Comparison of ENCODE assay signal across 10 cellular contexts in genomic region chr6:125913864-125914351, GRCh38. TPM values are rescaled to one million over a fixed set of nuclear protein-coding genes. Genes with fewer than 3 reads are reported as not detected.
A peak's percentile ranks its signal among the peaks of the same experiment; 100 is the strongest.
DNase-seq lines count a peak whose midpoint lies in the region; ATAC-seq, FAIRE-seq and TF ChIP-seq lines count a peak whose summit lies in the region.
"Had no signal": no experiment of that assay in that cellular context is flagged by ENCODE, and none has a peak within 500 bp of the region (broad histone marks: within the 10 kb centered on the region; RNA-seq: fewer than 3 reads in every experiment).

No MANE protein-coding gene starts in this region.

- peak overlapping the region in 1 of 8 donors; percentile 3 for H3K27ac ChIP-seq in spleen

- DNase-seq in GM04504 (ENCODE audit: low read depth) (peak; percentile 94), RCC 7860 (ENCODE audit: low spot score) (peak; percentile 36), renal cortical epithelial cell (ENCODE audit: low read depth) (peak; percentile 99), spleen (no peak), SHP77 (lab: John Stamatoyannopoulos, UW) (no peak)
- DNase-seq in stimulated activated CD4-positive, alpha-beta T cell treated with anti-CD3 and anti-CD28 coated beads, Interleukin-4, amount 100 ng/mL, for 24 hours: no peak
- DNase-seq: activated naive CD4-positive, alpha-beta T cell treated with anti-CD3 and anti-CD28 coated beads, Interleukin-2, amount 10 ng/mL, durations not matched to agents 7 days and 5 days; NCI-H2081 treated with DMSO at 0.1 percent for 48 hours had no signal

- ATAC-seq in esophagus mucosa (peak; percentile 91), GM19035 (IDR thresholded peaks at IDR 0.05; ENCODE audit: unreplicated experiment) (no peak)

- no peaks in the 10 kb centered on the region for H3K9me3 ChIP-seq in spleen

- no peak for TF ChIP-seq CTCF in spleen (IDR thresholded peaks at IDR 0.05 in 8 of 11, conservative IDR thresholded peaks at IDR 0.05 in 3 of 11)

- intact Hi-C loops in spleen (cut with DNase I; ENCODE audit: low total_unique reads): no loop called here

- no peaks in the 10 kb centered on the region for H3K27me3 ChIP-seq in spleen (replicated peaks in 1 of 7)

- H3K4me1 ChIP-seq in spleen: peaks cover 0 to 29% (median 9%) of the 10 kb centered on the region in 6 donors

- WGBS in spleen, 5 donors: 67 to 81% (median 71%) methylated on average over 5 of the region's 5 CpGs

- no peak overlapping the region for H3K4me3 ChIP-seq in spleen

- no peak for TF ChIP-seq POLR2A in spleen (IDR thresholded peaks at IDR 0.05)

- FAIRE-seq in RCC 7860 (lab: Jason Lieb, UNC): peak; percentile 87

- H3K36me3 ChIP-seq in spleen: peaks cover 0 to 67% (median 20%) of the 10 kb centered on the region in 6 donors

RNA-seq across cellular contexts. Expression of gene HINT3, which starts 42.7 kb away (rescaled TPM):
- total RNA-seq in esophagus mucosa: 11.3 TPM
- 25.6 and 33.9 TPM in 2 replicates for total RNA-seq in renal cortical epithelial cell
- 10 to 100 TPM; 13.4 to 18.6 (median 16.0) TPM for total RNA-seq in spleen
- 1 to 10 TPM; 5.0 to 8.5 (median 6.3) TPM for polyA plus RNA-seq in spleen

Comparison
In these comparisons a context has a peak if more than half of its experiments do, and no peak if none do; other contexts are left out.
1. DNase-seq: peak in GM04504 (single experiment), RCC 7860 (single experiment) and renal cortical epithelial cell (single experiment); none in spleen (single experiment), SHP77 (0 of 2) and stimulated activated CD4-positive, alpha-beta T cell treated with anti-CD3 and anti-CD28 coated beads, Interleukin-4, amount 100 ng/mL, for 24 hours (single experiment).